In the genomic region with DNA sequence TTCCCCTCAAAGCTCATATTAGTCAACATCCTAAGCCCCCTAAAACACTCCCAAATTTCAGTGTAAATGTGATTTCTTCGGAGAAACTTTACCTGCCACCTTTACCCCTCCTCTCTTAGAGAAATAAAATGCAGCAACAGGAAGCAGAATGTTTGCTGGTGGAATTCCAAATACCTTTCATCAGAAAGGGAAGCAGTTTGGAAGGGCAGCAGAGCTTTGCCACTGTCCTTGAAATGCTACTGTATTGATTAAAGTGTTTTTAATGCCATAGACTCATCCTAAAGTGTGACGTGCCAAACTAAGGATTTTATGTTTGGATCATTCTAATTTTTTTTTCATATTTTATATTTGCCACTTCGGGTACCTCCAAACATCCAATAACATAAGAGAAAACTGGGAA, we compare ENCODE assay signal across 27 cellular contexts.
"Had no signal": no experiment of that assay in that cellular context is flagged by ENCODE, and none has a peak within 500 bp of the region (broad histone marks: within the 10 kb centered on the region; RNA-seq: fewer than 3 reads in every experiment).

No MANE protein-coding gene starts in this region.

- H3K4me3 ChIP-seq: colonic mucosa, esophagus squamous epithelium, gastroesophageal sphincter had no signal

- H3K4me1 Mint-ChIP-seq: activated CD4-positive, alpha-beta memory T cell treated with anti-CD3 and anti-CD28 coated beads, Interleukin-2, amount 10 ng/mL, durations not matched to agents 7 days and 5 days; activated CD4-positive, alpha-beta T cell treated with anti-CD3 and anti-CD28 coated beads, Interleukin-2, amount 10 ng/mL, durations not matched to agents 7 days and 5 days; activated T-helper 17 cell treated with anti-CD3 and anti-CD28 coated beads, Interleukin-2, amount 50 U/mL, for 72 hours; T-helper 17 cell had no signal

- H3K9me3 Mint-ChIP-seq: activated CD4-positive, alpha-beta memory T cell treated with anti-CD3 and anti-CD28 coated beads, Interleukin-2, amount 10 ng/mL, durations not matched to agents 7 days and 5 days; activated CD4-positive, alpha-beta T cell treated with anti-CD3 and anti-CD28 coated beads, Interleukin-2, amount 10 ng/mL, durations not matched to agents 7 days and 5 days; activated T-cell treated with anti-CD3 and anti-CD28 coated beads, Interleukin-2, amount 50 U/mL, for 4 hours; activated T-helper 17 cell treated with anti-CD3 and anti-CD28 coated beads, Interleukin-2, amount 50 U/mL, for 72 hours; T-helper 2 cell treated with Interferon-gamma antibody and Interleukin-4, amounts not matched to agents 5 μg/mL and 100 μg/mL, for 36 hours had no signal

- H3K36me3 ChIP-seq: brain microvascular endothelial cell, colonic mucosa, esophagus squamous epithelium, gastroesophageal sphincter had no signal

- H3K27me3 ChIP-seq: brain microvascular endothelial cell, colonic mucosa, esophagus squamous epithelium, gastroesophageal sphincter had no signal

- DNase-seq: activated CD4-positive, alpha-beta memory T cell treated with anti-CD3 and anti-CD28 coated beads, Interleukin-2, amount 10 ng/mL, durations not matched to agents 7 days and 5 days; activated CD4-positive, alpha-beta T cell treated with anti-CD3 and anti-CD28 coated beads for 1 hour; activated CD4-positive, alpha-beta T cell treated with anti-CD3 and anti-CD28 coated beads for 4 hours; activated CD4-positive, alpha-beta T cell treated with anti-CD3 and anti-CD28 coated beads, Interleukin-2, amount 10 ng/mL, durations not matched to agents 7 days and 5 days; activated CD4-positive, alpha-beta T cell treated with anti-CD3 and anti-CD28 coated beads, Interleukin-2, amount 50 U/mL, for 4 hours; activated effector memory CD4-positive, alpha-beta T cell treated with Interleukin-2 at 50 U/mL for 16 hours; activated gamma-delta T cell treated with Interleukin-2 at 50 U/mL for 16 hours; activated naive CD4-positive, alpha-beta T cell treated with anti-CD3 and anti-CD28 coated beads, Interleukin-2, amount 50 U/mL, for 16 hours; activated naive CD4-positive, alpha-beta T cell treated with Interleukin-2 at 50 U/mL for 16 hours; activated T-cell treated with anti-CD3 and anti-CD28 coated beads, Interleukin-2, amount 50 U/mL, for 4 hours; amniotic stem cell; anterior cingulate cortex; brain microvascular endothelial cell; central memory CD4-positive, alpha-beta T cell; cerebellar nuclear complex; colonic mucosa; effector CD8-positive, alpha-beta T cell; esophagus squamous epithelium; foreskin melanocyte; T-helper 1 cell; T-helper 17 cell; T1000 had no signal

- H3K27ac Mint-ChIP-seq: activated CD4-positive, alpha-beta memory T cell treated with anti-CD3 and anti-CD28 coated beads, Interleukin-2, amount 10 ng/mL, durations not matched to agents 7 days and 5 days; activated CD4-positive, alpha-beta T cell treated with anti-CD3 and anti-CD28 coated beads, Interleukin-2, amount 10 ng/mL, durations not matched to agents 7 days and 5 days; activated naive CD8-positive, alpha-beta T cell; activated T-helper 17 cell treated with anti-CD3 and anti-CD28 coated beads, Interleukin-2, amount 50 U/mL, for 72 hours; T-helper 17 cell; T-helper 2 cell treated with Interferon-gamma antibody and Interleukin-4, amounts not matched to agents 5 μg/mL and 100 μg/mL, for 36 hours had no signal

- H3K9me3 ChIP-seq: colonic mucosa, esophagus squamous epithelium, gastroesophageal sphincter had no signal

- H3K36me3 Mint-ChIP-seq: activated naive CD8-positive, alpha-beta T cell had no signal

- H3K27me3 Mint-ChIP-seq: activated CD4-positive, alpha-beta memory T cell treated with anti-CD3 and anti-CD28 coated beads, Interleukin-2, amount 10 ng/mL, durations not matched to agents 7 days and 5 days; activated CD4-positive, alpha-beta T cell treated with anti-CD3 and anti-CD28 coated beads, Interleukin-2, amount 10 ng/mL, durations not matched to agents 7 days and 5 days; activated naive CD8-positive, alpha-beta T cell; activated T-helper 17 cell treated with anti-CD3 and anti-CD28 coated beads, Interleukin-2, amount 50 U/mL, for 72 hours; T-helper 17 cell had no signal

- ATAC-seq: activated T-cell treated with anti-CD3 and anti-CD28 coated beads, Interleukin-2, amount 50 U/mL, for 4 hours; activated T-helper 17 cell treated with anti-CD3 and anti-CD28 coated beads, Interleukin-2, amount 50 U/mL, for 72 hours; gastroesophageal sphincter; T-helper 17 cell had no signal

- H3K4me3 Mint-ChIP-seq: activated CD4-positive, alpha-beta memory T cell treated with anti-CD3 and anti-CD28 coated beads, Interleukin-2, amount 10 ng/mL, durations not matched to agents 7 days and 5 days; activated CD4-positive, alpha-beta T cell treated with anti-CD3 and anti-CD28 coated beads, Interleukin-2, amount 10 ng/mL, durations not matched to agents 7 days and 5 days; activated naive CD8-positive, alpha-beta T cell; activated T-cell treated with anti-CD3 and anti-CD28 coated beads, Interleukin-2, amount 50 U/mL, for 4 hours; activated T-helper 17 cell treated with anti-CD3 and anti-CD28 coated beads, Interleukin-2, amount 50 U/mL, for 72 hours; T-helper 17 cell; T-helper 2 cell treated with Interferon-gamma antibody and Interleukin-4, amounts not matched to agents 5 μg/mL and 100 μg/mL, for 36 hours had no signal

- H3K27ac ChIP-seq: brain microvascular endothelial cell, colonic mucosa, epithelial cell of prostate, esophagus squamous epithelium, gastroesophageal sphincter had no signal

- H3K4me1 ChIP-seq: colonic mucosa, gastroesophageal sphincter had no signal
